17 cellular contexts compared by ENCODE assay signal in genomic region chr4:143458966-143459365, GRCh38.
"Had no signal": no experiment of that assay in that cellular context is flagged by ENCODE, and none has a peak within 500 bp of the region (broad histone marks: within the 10 kb centered on the region; RNA-seq: fewer than 3 reads in every experiment).

No MANE protein-coding gene starts in this region.

- H3K27ac Mint-ChIP-seq: effector memory CD8-positive, alpha-beta T cell; naive thymus-derived CD8-positive, alpha-beta T cell had no signal

- H3K9me3 Mint-ChIP-seq: effector memory CD8-positive, alpha-beta T cell; naive thymus-derived CD8-positive, alpha-beta T cell had no signal

- H3K36me3 Mint-ChIP-seq: naive thymus-derived CD8-positive, alpha-beta T cell had no signal

- H3K9me3 ChIP-seq: esophagus squamous epithelium, mucosa of descending colon, neutrophil, right atrium auricular region had no signal

- H3K27me3 ChIP-seq: esophagus squamous epithelium, hepatocyte, neutrophil, right atrium auricular region had no signal

- DNase-seq: cortex of kidney; effector memory CD8-positive, alpha-beta T cell; esophagus squamous epithelium; foreskin melanocyte; head of caudate nucleus; mammary epithelial cell; mucosa of descending colon; naive thymus-derived CD8-positive, alpha-beta T cell; posterior cingulate gyrus; stimulated activated CD4-positive, alpha-beta T cell treated with anti-CD3 and anti-CD28 coated beads, Interleukin-2, amount 100 ng/mL, for 48 hours; stimulated activated naive CD4-positive, alpha-beta T cell treated with Interleukin-2 at 50 U/mL for 16 hours; trophoblast cell had no signal

- H3K27ac ChIP-seq: esophagus squamous epithelium, hepatocyte, neutrophil, right atrium auricular region had no signal

- H3K4me1 ChIP-seq: esophagus squamous epithelium, right atrium auricular region had no signal

- H3K4me1 Mint-ChIP-seq: naive thymus-derived CD8-positive, alpha-beta T cell had no signal

- H3K4me3 Mint-ChIP-seq: effector memory CD8-positive, alpha-beta T cell; naive thymus-derived CD8-positive, alpha-beta T cell had no signal

- ATAC-seq: effector memory CD8-positive, alpha-beta T cell; left lobe of liver; mucosa of descending colon; naive thymus-derived CD8-positive, alpha-beta T cell had no signal

- H3K4me3 ChIP-seq: esophagus squamous epithelium, hepatocyte, mucosa of descending colon, right atrium auricular region, smooth muscle cell had no signal
